14 cellular contexts compared by ENCODE assay signal in genomic region chr2:319059-319600, GRCh38. TPM values are rescaled to one million over a fixed set of nuclear protein-coding genes. Genes with fewer than 3 reads are reported as not detected.
A peak's percentile ranks its signal among the peaks of the same experiment; 100 is the strongest.
DNase-seq lines count a peak whose midpoint lies in the region; ATAC-seq lines count a peak whose summit lies in the region.
"Had no signal": no experiment of that assay in that cellular context is flagged by ENCODE, and none has a peak within 500 bp of the region (broad histone marks: within the 10 kb centered on the region; RNA-seq: fewer than 3 reads in every experiment).

No MANE protein-coding gene starts in this region.

- peak overlapping the region; percentile 64 for H4K91ac ChIP-seq in mesenchymal stem cell (ENCODE audit: low read length)

- H3K79me1 ChIP-seq in mesenchymal stem cell (replicated peaks; ENCODE audit: low read length, poor library complexity, severe bottlenecking): no peaks in the 10 kb centered on the region

- H3K4ac ChIP-seq in mesenchymal stem cell (ENCODE audit: low read depth in 1 of 2, low read length in 2 of 2): peak overlapping the region in 1 of 2 experiments; percentile 40

- DNase-seq in Right ventricle myocardium inferior (ENCODE audit: missing footprints) (no peak), cardiac septum (ENCODE audit: low spot score) (no peak), mesenchymal stem cell (no peak), NCI-H526 treated with DMSO at 0.1 percent for 48 hours (lab: John Stamatoyannopoulos, UW) (no peak)
- DNase-seq in activated naive CD8-positive, alpha-beta T cell treated with anti-CD3 and anti-CD28 coated beads, Interleukin-2, amount 50 U/mL, for 24 hours: no peak
- DNase-seq in activated CD4-positive, CD25-positive, alpha-beta regulatory T cell (lab: John Stamatoyannopoulos, UW): no peak
- DNase-seq: activated B cell treated with CpG ODN at 0.5 μM for 24 hours, MG63, midbrain, NCI-H1930, NCI-H446 treated with DMSO at 0.1 percent for 48 hours had no signal

- intact Hi-C loops in Right ventricle myocardium inferior (cut with DNase I): no loop called here
- intact Hi-C loops in cardiac septum (cut with DNase I): no loop called here

- peaks cover 0 to 8% of the 10 kb centered on the region in 2 experiments for H3K36me3 ChIP-seq in mesenchymal stem cell (ENCODE audit: control insufficient read depth in 1 of 2, insufficient read depth in 2 of 2, low read depth in 1 of 2, low read length in 2 of 2)
- H3K36me3 ChIP-seq: MG63, neutrophil, right atrium auricular region had no signal

- no peak overlapping the region for H2BK12ac ChIP-seq in mesenchymal stem cell (ENCODE audit: low read length in 2 of 2)

- no peak overlapping the region for H4K8ac ChIP-seq in mesenchymal stem cell (ENCODE audit: low read length)

- H3K9ac ChIP-seq in mesenchymal stem cell (ENCODE audit: low read length): no peak overlapping the region

- ATAC-seq in Right ventricle myocardium inferior (peak; percentile 30), GM19328 (IDR thresholded peaks at IDR 0.05; ENCODE audit: unreplicated experiment) (no peak)
- ATAC-seq in activated naive CD8-positive, alpha-beta T cell treated with anti-CD3 and anti-CD28 coated beads, Interleukin-2, amount 50 U/mL, for 24 hours: no peak

- H3K27me3 Mint-ChIP-seq in activated naive CD8-positive, alpha-beta T cell treated with anti-CD3 and anti-CD28 coated beads, Interleukin-2, amount 50 U/mL, for 24 hours: peaks cover 12% of the 10 kb centered on the region
- H3K27me3 Mint-ChIP-seq: activated B cell treated with CpG ODN at 0.5 μM for 24 hours had no signal

- no peak overlapping the region for H2BK120ac ChIP-seq in mesenchymal stem cell (ENCODE audit: low read depth, low read length)

- no peaks in the 10 kb centered on the region for H3K27me3 ChIP-seq in mesenchymal stem cell (ENCODE audit: control insufficient read depth in 1 of 2, insufficient read depth in 1 of 2, low read length in 2 of 2)
- H3K27me3 ChIP-seq: MG63, neutrophil, right atrium auricular region had no signal

- no peaks in the 10 kb centered on the region for H3K9me3 ChIP-seq in mesenchymal stem cell (ENCODE audit: control insufficient read depth, low read length)
- H3K9me3 ChIP-seq: MG63, neutrophil, right atrium auricular region had no signal

- H3K9me3 Mint-ChIP-seq in activated naive CD8-positive, alpha-beta T cell treated with anti-CD3 and anti-CD28 coated beads, Interleukin-2, amount 50 U/mL, for 24 hours: peaks cover 8% of the 10 kb centered on the region
- H3K9me3 Mint-ChIP-seq: activated B cell treated with CpG ODN at 0.5 μM for 24 hours had no signal

- H3K4me3 ChIP-seq in mesenchymal stem cell (ENCODE audit: insufficient read depth in 1 of 2, low read depth in 1 of 2, low read length in 2 of 2): no peak overlapping the region
- H3K4me3 ChIP-seq: MG63, right atrium auricular region had no signal

- peaks cover 26% of the 10 kb centered on the region for H3K4me1 Mint-ChIP-seq in activated naive CD8-positive, alpha-beta T cell treated with anti-CD3 and anti-CD28 coated beads, Interleukin-2, amount 50 U/mL, for 24 hours
- H3K4me1 Mint-ChIP-seq: activated B cell treated with CpG ODN at 0.5 μM for 24 hours had no signal

- WGBS in mesenchymal stem cell: 94% methylated on average over 34 of the region's 34 CpGs

- peak overlapping the region; percentile 97 for H3K27ac Mint-ChIP-seq in activated naive CD8-positive, alpha-beta T cell treated with anti-CD3 and anti-CD28 coated beads, Interleukin-2, amount 50 U/mL, for 24 hours
- H3K27ac Mint-ChIP-seq: activated B cell treated with CpG ODN at 0.5 μM for 24 hours had no signal

- H2AK5ac ChIP-seq in mesenchymal stem cell (ENCODE audit: low read length, severe bottlenecking): no peak overlapping the region

- no peak overlapping the region for H3K27ac ChIP-seq in mesenchymal stem cell (ENCODE audit: low read length, poor library complexity, severe bottlenecking)
- H3K27ac ChIP-seq: neutrophil, right atrium auricular region had no signal

- H3K4me1 ChIP-seq in mesenchymal stem cell (ENCODE audit: control insufficient read depth, insufficient read depth, low read depth, low read length): peaks cover 23% of the 10 kb centered on the region
- H3K4me1 ChIP-seq: right atrium auricular region had no signal

- no peak overlapping the region for H2AFZ ChIP-seq in mesenchymal stem cell (ENCODE audit: low read depth, low read length)

- H3K14ac ChIP-seq in mesenchymal stem cell (ENCODE audit: low read length in 2 of 2): no peak overlapping the region

- H2BK5ac ChIP-seq in mesenchymal stem cell (ENCODE audit: low read depth, low read length, poor library complexity, severe bottlenecking): no peak overlapping the region

- H3K23ac ChIP-seq in mesenchymal stem cell (ENCODE audit: low read length in 2 of 2): no peak overlapping the region

- peak overlapping the region; percentile 71 for H3K4me3 Mint-ChIP-seq in activated naive CD8-positive, alpha-beta T cell treated with anti-CD3 and anti-CD28 coated beads, Interleukin-2, amount 50 U/mL, for 24 hours
- H3K4me3 Mint-ChIP-seq: activated B cell treated with CpG ODN at 0.5 μM for 24 hours had no signal

- H3K36me3 Mint-ChIP-seq in activated naive CD8-positive, alpha-beta T cell treated with anti-CD3 and anti-CD28 coated beads, Interleukin-2, amount 50 U/mL, for 24 hours (ENCODE audit: low read depth): peaks cover 5% of the 10 kb centered on the region

- no peak overlapping the region for H3K4me2 ChIP-seq in mesenchymal stem cell (ENCODE audit: low read length, poor library complexity, severe bottlenecking)

- no peak overlapping the region for H3K18ac ChIP-seq in mesenchymal stem cell (ENCODE audit: low read depth in 1 of 2, low read length in 2 of 2)

- no peak overlapping the region for H2BK15ac ChIP-seq in mesenchymal stem cell (ENCODE audit: low read depth, poor library complexity, severe bottlenecking)

RNA-seq across cellular contexts. Expression of gene ALKAL2, which starts 31.2 kb away (rescaled TPM):
- total RNA-seq in Right ventricle myocardium inferior: 0.62 TPM
- 2.7 TPM for total RNA-seq in cardiac septum
- polyA plus RNA-seq in mesenchymal stem cell (2013, experiment 1 of 2): 2.4 TPM
- polyA plus RNA-seq in mesenchymal stem cell (2013, experiment 2 of 2): 2.5 TPM
- total RNA-seq: activated B cell treated with CpG ODN at 0.5 μM for 24 hours had no signal

RNA-seq across cellular contexts. Expression of gene ACP1, which starts 54.4 kb away (rescaled TPM):
- total RNA-seq in Right ventricle myocardium inferior: 79.2 TPM
- total RNA-seq in cardiac septum: 64.6 TPM
- polyA plus RNA-seq in mesenchymal stem cell (2013, experiment 1 of 2): 111 TPM
- 117 TPM for polyA plus RNA-seq in mesenchymal stem cell (2013, experiment 2 of 2)

RNA-seq across cellular contexts. Expression of gene SH3YL1, which starts 55.3 kb away (rescaled TPM):
- total RNA-seq in Right ventricle myocardium inferior (11.1 TPM), cardiac septum (12.9 TPM)
- 23.9 TPM for polyA plus RNA-seq in mesenchymal stem cell (2013, experiment 1 of 2)
- polyA plus RNA-seq in mesenchymal stem cell (2013, experiment 2 of 2): 23.0 TPM
